ENCODE assay signal across 9 cellular contexts in the genomic region with DNA sequence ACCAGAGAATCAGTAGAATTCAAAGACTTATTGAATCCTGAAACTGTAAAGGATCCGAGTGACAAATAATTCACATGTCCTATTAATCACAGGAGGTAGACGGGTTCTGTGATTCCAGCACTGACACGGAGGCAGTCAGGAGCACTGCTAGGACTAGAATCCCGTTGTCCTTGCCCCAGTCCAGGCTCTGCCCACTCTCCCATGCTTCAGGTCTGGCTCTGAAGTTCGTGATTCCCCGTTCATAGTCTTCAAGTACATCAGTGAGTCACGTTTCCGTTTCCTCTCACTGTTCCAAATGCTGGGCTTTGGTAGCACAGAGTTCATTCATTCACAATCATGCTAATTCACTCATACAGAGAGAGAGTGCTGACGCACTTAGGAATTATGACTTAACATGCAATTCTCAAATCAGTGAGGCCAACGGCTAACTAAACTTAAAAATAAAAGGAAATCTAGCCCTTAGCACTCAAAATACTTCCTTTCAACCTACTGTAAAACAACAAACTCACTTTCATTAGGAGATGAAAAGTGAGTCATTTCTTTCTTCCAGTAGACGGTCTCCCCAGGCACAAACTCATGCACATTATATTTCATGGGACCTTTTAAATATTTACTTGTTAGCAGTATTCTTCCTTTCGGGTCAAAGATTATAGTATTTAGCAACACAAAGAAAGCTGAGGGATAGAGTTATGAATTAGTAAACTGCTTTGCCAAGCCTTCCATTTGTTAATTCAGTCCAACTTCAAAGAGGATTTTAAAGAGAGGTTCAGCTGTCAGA.
DNase-seq lines count a peak whose midpoint lies in the region; TF ChIP-seq lines count a peak whose summit lies in the region.
"Had no signal": no experiment of that assay in that cellular context is flagged by ENCODE, and none has a peak within 500 bp of the region (broad histone marks: within the 10 kb centered on the region; RNA-seq: fewer than 3 reads in every experiment).

No MANE protein-coding gene starts in this region.

- H3K4me3 Mint-ChIP-seq in activated CD4-positive, alpha-beta T cell treated with anti-CD3 and anti-CD28 coated beads, Interleukin-2, amount 10 ng/mL, durations not matched to agents 7 days and 5 days, result peak overlapping the region; percentile 14
- peak overlapping the region; percentile 19 for H3K4me3 Mint-ChIP-seq in neural progenitor cell

- H3K4me1 Mint-ChIP-seq in activated CD4-positive, alpha-beta T cell treated with anti-CD3 and anti-CD28 coated beads, Interleukin-2, amount 10 ng/mL, durations not matched to agents 7 days and 5 days, result peaks cover 32% of the 10 kb centered on the region
- peaks cover 56% of the 10 kb centered on the region for H3K4me1 Mint-ChIP-seq in neural progenitor cell

- POLR2A ChIA-PET in activated CD4-positive, alpha-beta T cell treated with anti-CD3 and anti-CD28 coated beads, Interleukin-2, amount 10 ng/mL, durations not matched to agents 7 days and 5 days (lab: Charles Lee), result no interaction called here

- no peaks in the 10 kb centered on the region for H3F3A ChIP-seq in neural progenitor cell (ENCODE audit: low read depth)

- H3K9me2 ChIP-seq in Karpas-422 (replicated peaks; ENCODE audit: insufficient read depth, low read length), result no peaks in the 10 kb centered on the region

- H3K4me3 ChIP-seq in GM12864 (ENCODE audit: low read depth, low read length) (peak overlapping the region; percentile 23; the same call in 1 of the 2 replicates), Karpas-422 (ENCODE audit: low read length) (peak overlapping the region; percentile 46; the same call in 1 of the 2 replicates), esophagus muscularis mucosa (peak overlapping the region in 3 of 4 donors; percentile 5 to 25 (median 18)), neural progenitor cell (no peak overlapping the region)
- H3K4me3 ChIP-seq: cardiac muscle cell had no signal

- no peak for TF ChIP-seq EP300 in esophagus muscularis mucosa (IDR thresholded peaks at IDR 0.05)

- H3K9me3 Mint-ChIP-seq in activated CD4-positive, alpha-beta T cell treated with anti-CD3 and anti-CD28 coated beads, Interleukin-2, amount 10 ng/mL, durations not matched to agents 7 days and 5 days, result no peaks in the 10 kb centered on the region
- H3K9me3 Mint-ChIP-seq in neural progenitor cell, result no peaks in the 10 kb centered on the region

- H3K27ac Mint-ChIP-seq in activated CD4-positive, alpha-beta T cell treated with anti-CD3 and anti-CD28 coated beads, Interleukin-2, amount 10 ng/mL, durations not matched to agents 7 days and 5 days, result peak overlapping the region; percentile 63
- H3K27ac Mint-ChIP-seq in neural progenitor cell, result peak overlapping the region; percentile 61

- no peaks in the 10 kb centered on the region for H3K79me2 ChIP-seq in Karpas-422 (ENCODE audit: low read length)
- H3K79me2 ChIP-seq in neural progenitor cell (ENCODE audit: low read depth), result peaks cover 4% of the 10 kb centered on the region

- intact Hi-C loops in esophagus muscularis mucosa (cut with DNase I), result loop anchor here (5.0 kb wide), 2 partner anchors 99 to 476 kb away; no protein-coding TSS in a partner anchor

- H2AFZ ChIP-seq in Karpas-422 (ENCODE audit: low read length), result peak overlapping the region; percentile 96
- H2AFZ ChIP-seq in neural progenitor cell (replicated peaks), result no peak overlapping the region

- no peaks in the 10 kb centered on the region for H3K27me3 ChIP-seq in Karpas-422 (ENCODE audit: low read length)
- no peaks in the 10 kb centered on the region for H3K27me3 ChIP-seq in esophagus muscularis mucosa
- H3K27me3 ChIP-seq in neural progenitor cell, result no peaks in the 10 kb centered on the region
- H3K27me3 ChIP-seq: cardiac muscle cell had no signal

- 19% methylated on average over 12 of the region's 12 CpGs for WGBS in esophagus muscularis mucosa

- no peaks in the 10 kb centered on the region for H3K27me3 Mint-ChIP-seq in activated CD4-positive, alpha-beta T cell treated with anti-CD3 and anti-CD28 coated beads, Interleukin-2, amount 10 ng/mL, durations not matched to agents 7 days and 5 days
- H3K27me3 Mint-ChIP-seq in neural progenitor cell (ENCODE audit: insufficient read depth, low read depth), result peaks cover 3% of the 10 kb centered on the region

- H3K36me3 Mint-ChIP-seq in activated CD4-positive, alpha-beta T cell treated with anti-CD3 and anti-CD28 coated beads, Interleukin-2, amount 10 ng/mL, durations not matched to agents 7 days and 5 days (ENCODE audit: low read depth), result no peaks in the 10 kb centered on the region
- H3K36me3 Mint-ChIP-seq in neural progenitor cell, result no peaks in the 10 kb centered on the region

- CTCF ChIA-PET in activated CD4-positive, alpha-beta T cell treated with anti-CD3 and anti-CD28 coated beads, Interleukin-2, amount 10 ng/mL, durations not matched to agents 7 days and 5 days (lab: Charles Lee), result interaction anchor here (0.6 to 1.4 kb wide), 2 partner anchors 69 to 172 kb away, joined by 3 read pairs; no protein-coding TSS in a partner anchor

- H4K20me1 ChIP-seq in Karpas-422 (ENCODE audit: insufficient read depth, low read depth, low read length) (no peaks in the 10 kb centered on the region), neural progenitor cell (ENCODE audit: low read depth) (peaks cover 5% of the 10 kb centered on the region)

- no peak for TF ChIP-seq POLR2A in esophagus muscularis mucosa (IDR thresholded peaks at IDR 0.05; ENCODE audit: low read depth)

- H3K9me3 ChIP-seq in Karpas-422 (ENCODE audit: low read length) (no peaks in the 10 kb centered on the region), esophagus muscularis mucosa (no peaks in the 10 kb centered on the region), neural progenitor cell (ENCODE audit: low read depth) (no peaks in the 10 kb centered on the region)

- peak; percentile 46 for DNase-seq in GM12864 (ENCODE audit: low read depth)
- DNase-seq in GOT3 (lab: John Stamatoyannopoulos, UW), result peak; percentile 12
- DNase-seq in Karpas-422, result no peak
- DNase-seq in activated CD4-positive, alpha-beta T cell treated with anti-CD3 and anti-CD28 coated beads, Interleukin-2, amount 10 ng/mL, durations not matched to agents 7 days and 5 days, result peak; percentile 28
- no peak for DNase-seq in esophagus muscularis mucosa (ENCODE audit: extremely low spot score)
- no peak for DNase-seq in neural progenitor cell (ENCODE audit: low spot score)
- no peak for DNase-seq in NCI-H1930 (lab: John Stamatoyannopoulos, UW)
- no peak for DNase-seq in NCI-H526 (lab: John Stamatoyannopoulos, UW)

- H3K9ac ChIP-seq in Karpas-422 (ENCODE audit: low read length) (peak overlapping the region; percentile 49), neural progenitor cell (no peak overlapping the region)

- TF ChIP-seq CTCF in GM12864 (IDR thresholded peaks at IDR 0.05; ENCODE audit: low read depth, low read length, missing control alignments), result no peak
- no peak for TF ChIP-seq CTCF in esophagus muscularis mucosa (IDR thresholded peaks at IDR 0.05)
- TF ChIP-seq CTCF in neural progenitor cell (IDR thresholded peaks at IDR 0.05), result no peak

- no peaks in the 10 kb centered on the region for H3K36me3 ChIP-seq in Karpas-422 (ENCODE audit: insufficient read depth, low read length)
- H3K36me3 ChIP-seq in esophagus muscularis mucosa, result no peaks in the 10 kb centered on the region
- H3K36me3 ChIP-seq in neural progenitor cell, result no peaks in the 10 kb centered on the region
- H3K36me3 ChIP-seq: cardiac muscle cell had no signal

- H3K4me1 ChIP-seq in Karpas-422 (ENCODE audit: low read length), result peaks cover 6% of the 10 kb centered on the region
- H3K4me1 ChIP-seq in esophagus muscularis mucosa, result peaks cover 18 to 41% (median 35%) of the 10 kb centered on the region in 4 donors
- peaks cover 22% of the 10 kb centered on the region for H3K4me1 ChIP-seq in neural progenitor cell

- H3K4me2 ChIP-seq in Karpas-422 (ENCODE audit: low read depth, low read length, poor library complexity, severe bottlenecking) (peak overlapping the region; percentile 54), neural progenitor cell (peak overlapping the region; percentile 25)

- H3K27ac ChIP-seq in Karpas-422 (ENCODE audit: low read length), result no peak overlapping the region
- peak overlapping the region; percentile 27 to 74 (median 60) for H3K27ac ChIP-seq in esophagus muscularis mucosa (replicated peaks in 1 of 4)
- H3K27ac ChIP-seq in neural progenitor cell, result no peak overlapping the region
- H3K27ac ChIP-seq: cardiac muscle cell had no signal

Comparison
In these comparisons a context has a peak if more than half of its experiments do, and no peak if none do; other contexts are left out.
1. DNase-seq: peak in GM12864 (single experiment), GOT3 (single experiment) and activated CD4-positive, alpha-beta T cell treated with anti-CD3 and anti-CD28 coated beads, Interleukin-2, amount 10 ng/mL, durations not matched to agents 7 days and 5 days (single experiment); none in Karpas-422 (single experiment), esophagus muscularis mucosa (single experiment), neural progenitor cell (single experiment), NCI-H1930 (0 of 2) and NCI-H526 (0 of 2).
2. H3K27ac ChIP-seq: peak in esophagus muscularis mucosa (4 of 4); none in Karpas-422 (single experiment) and neural progenitor cell (single experiment).